In the genomic region with DNA sequence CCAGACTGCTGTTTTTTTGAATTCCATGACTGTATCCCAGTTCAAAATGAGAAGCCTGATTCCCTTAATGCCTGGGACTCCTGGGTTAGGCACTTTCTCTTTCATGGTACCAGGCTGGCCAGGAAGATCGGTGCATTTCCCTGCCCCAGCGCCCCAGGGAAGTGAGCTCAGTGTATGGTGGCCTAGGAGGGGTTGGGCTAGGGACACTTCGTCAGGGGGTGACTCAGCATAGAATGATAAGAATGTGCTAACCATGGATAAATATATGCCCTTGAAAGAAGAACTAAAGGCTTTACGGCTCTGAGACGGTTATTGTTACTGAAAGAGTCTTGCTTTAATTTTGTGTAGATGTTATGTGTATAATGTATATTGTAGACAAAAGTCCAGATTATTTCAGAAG, we compare ENCODE assay signal across 15 cellular contexts. TPM values are rescaled to one million over a fixed set of nuclear protein-coding genes. Genes with fewer than 3 reads are reported as not detected.
A peak's percentile ranks its signal among the peaks of the same experiment; 100 is the strongest.
DNase-seq lines count a peak whose midpoint lies in the region; ATAC-seq, FAIRE-seq and TF ChIP-seq lines count a peak whose summit lies in the region.
"Had no signal": no experiment of that assay in that cellular context is flagged by ENCODE, and none has a peak within 500 bp of the region (broad histone marks: within the 10 kb centered on the region; RNA-seq: fewer than 3 reads in every experiment).

No MANE protein-coding gene starts in this region.

- ATAC-seq in A549 (peak; percentile 90 to 93), sciatic nerve (no peak)
- ATAC-seq: left lobe of liver had no signal

- H3K9me3 ChIP-seq in A549, result no peaks in the 10 kb centered on the region; the same call in 2 of the 3 replicates
- H3K9me3 ChIP-seq in SJSA1 (replicated peaks), result no peaks in the 10 kb centered on the region
- H3K9me3 ChIP-seq in fibroblast of lung (ENCODE audit: control insufficient read depth, insufficient read depth, low read depth, low read length), result no peaks in the 10 kb centered on the region
- H3K9me3 ChIP-seq: vagina had no signal

- H3K4me2 ChIP-seq in A549 (peak overlapping the region; percentile 52), fibroblast of lung (ENCODE audit: extremely low read depth, insufficient read depth, low read length) (no peak overlapping the region)

- TF ChIP-seq EP300 in A549 (IDR thresholded peaks at IDR 0.05), result no peak

- TF ChIP-seq CTCF in A549 (IDR thresholded peaks at IDR 0.05) (no peak), fibroblast of lung (conservative IDR thresholded peaks at IDR 0.05 in 1 of 2, IDR thresholded peaks at IDR 0.05 in 1 of 2; ENCODE audit: low read depth in 1 of 2, low read length in 2 of 2) (no peak)

- CTCF ChIA-PET in A549 (lab: Yijun Ruan, JAX), result no interaction called here

- peaks cover 35% of the 10 kb centered on the region for H3K4me1 ChIP-seq in A549
- peaks cover 25% of the 10 kb centered on the region for H3K4me1 ChIP-seq in SJSA1 (replicated peaks)
- H3K4me1 ChIP-seq in fibroblast of lung (ENCODE audit: control insufficient read depth, extremely low read depth, insufficient read depth, low read length), result no peaks in the 10 kb centered on the region
- H3K4me1 ChIP-seq: vagina had no signal

- peak; percentile 27 to 79 for DNase-seq in A549 (ENCODE audit: low read depth in 1 of 2, low spot score in 1 of 2)
- peak; percentile 33 for DNase-seq in HS-27A (ENCODE audit: low read depth)
- DNase-seq in SJSA1 (ENCODE audit: low read depth in 1 of 2, low spot score in 2 of 2), result peak; percentile 50 to 66
- peak; percentile 6 to 55 for DNase-seq in fibroblast of lung (ENCODE audit: low read depth in 2 of 2)
- no peak for DNase-seq in NCI-H82 (lab: John Stamatoyannopoulos, UW)
- no peak for DNase-seq in hypothalamus (lab: John Stamatoyannopoulos, UW)
- DNase-seq in sciatic nerve (ENCODE audit: low spot score), result no peak
- DNase-seq in T-helper 2 cell, result no peak
- DNase-seq: activated CD4-positive, alpha-beta T cell treated with anti-CD3 and anti-CD28 coated beads for 4 hours; AML-193; GDM1; NCI-H446 treated with DMSO at 0.1 percent for 48 hours; nucleus accumbens had no signal

- POLR2A ChIA-PET in A549 (lab: Yijun Ruan, JAX), result no interaction called here

- H4K20me1 ChIP-seq in fibroblast of lung (ENCODE audit: control insufficient read depth, extremely low read depth, insufficient read depth, low read length), result no peaks in the 10 kb centered on the region

- no peaks in the 10 kb centered on the region for H3K36me3 ChIP-seq in SJSA1
- no peaks in the 10 kb centered on the region for H3K36me3 ChIP-seq in fibroblast of lung (ENCODE audit: control insufficient read depth, insufficient read depth, low read length)
- H3K36me3 ChIP-seq: vagina had no signal

- WGBS in A549 (ENCODE audit: missing lambda C conversion rate), result 7% methylated on average over 3 of the region's 5 CpGs

- no peak overlapping the region for H3K9ac ChIP-seq in fibroblast of lung (ENCODE audit: insufficient read depth, low read length)

- H2AFZ ChIP-seq in fibroblast of lung (ENCODE audit: low read length), result no peak overlapping the region

- H3K4me3 ChIP-seq in A549 (no peak overlapping the region), SJSA1 (no peak overlapping the region), fibroblast of lung (replicated peaks in 1 of 4; ENCODE audit: control extremely low read depth in 1 of 4, insufficient read depth in 1 of 4, low read depth in 3 of 4, low read length in 4 of 4) (no peak overlapping the region)
- H3K4me3 ChIP-seq: vagina had no signal

- no peak for TF ChIP-seq POLR2A in A549 (IDR thresholded peaks at IDR 0.05; ENCODE audit: low read length)

- 0 out of 2 replicates have a peak, but pooled peaks cover 3% of the 10 kb centered on the region for H3K27me3 ChIP-seq in SJSA1 (replicated peaks)
- H3K27me3 ChIP-seq in fibroblast of lung (ENCODE audit: control insufficient read depth, insufficient read depth, low read length), result no peaks in the 10 kb centered on the region
- H3K27me3 ChIP-seq: vagina had no signal

- H3K27ac ChIP-seq in A549 (peak overlapping the region; percentile 17 to 75; a peak in 5 of 6 replicates), SJSA1 (peak overlapping the region; percentile 53), fibroblast of lung (ENCODE audit: insufficient read depth, low read length) (no peak overlapping the region)
- H3K27ac ChIP-seq: vagina had no signal

- FAIRE-seq in A549 (lab: Jason Lieb, UNC), result no peak

- intact Hi-C loops in sciatic nerve (cut with DNase I), result no loop called here

- TF ChIP-seq RAD21 in A549 (conservative IDR thresholded peaks at IDR 0.05 in 1 of 2, IDR thresholded peaks at IDR 0.05 in 1 of 2), result no peak

- H3K79me2 ChIP-seq in fibroblast of lung (ENCODE audit: control insufficient read depth, insufficient read depth, low read length), result no peaks in the 10 kb centered on the region

TF ChIP-seq in A549, 52 proteins besides CTCF, POLR2A, EP300 and RAD21:
- TF ChIP-seq HOXA7 (CRISPR knock-in tag; IDR thresholded peaks at IDR 0.05) (no peak), MAZ (IDR thresholded peaks at IDR 0.05; ENCODE audit: borderline replicate concordance, low read depth, low read length) (no peak), NR3C1 (IDR thresholded peaks at IDR 0.05) (no peak), NFE2L2 (conservative IDR thresholded peaks at IDR 0.05; ENCODE audit: low read length) (peak; percentile 39; the same call in 1 of the 2 replicates), MAFK (IDR thresholded peaks at IDR 0.05; ENCODE audit: partially characterized antibody) (peak; percentile 86), HDAC2 (IDR thresholded peaks at IDR 0.05) (no peak), ESRRA (IDR thresholded peaks at IDR 0.05; ENCODE audit: borderline replicate concordance, low read length) (no peak), RCOR1 (IDR thresholded peaks at IDR 0.05; ENCODE audit: low read depth, low read length) (no peak), ZC3H11A (IDR thresholded peaks at IDR 0.05) (no peak), HEYL (CRISPR knock-in tag; IDR thresholded peaks at IDR 0.05) (no peak), FOSL2 (IDR thresholded peaks at IDR 0.05) (no peak), FOSL2 (CRISPR knock-in tag; IDR thresholded peaks at IDR 0.05) (peak; percentile 80), NPAS2 (CRISPR knock-in tag; IDR thresholded peaks at IDR 0.05; ENCODE audit: borderline replicate concordance) (no peak), RFX5 (IDR thresholded peaks at IDR 0.05) (no peak), GATA3 (IDR thresholded peaks at IDR 0.05; ENCODE audit: borderline replicate concordance) (no peak)
- TF ChIP-seq, protein P1, sequence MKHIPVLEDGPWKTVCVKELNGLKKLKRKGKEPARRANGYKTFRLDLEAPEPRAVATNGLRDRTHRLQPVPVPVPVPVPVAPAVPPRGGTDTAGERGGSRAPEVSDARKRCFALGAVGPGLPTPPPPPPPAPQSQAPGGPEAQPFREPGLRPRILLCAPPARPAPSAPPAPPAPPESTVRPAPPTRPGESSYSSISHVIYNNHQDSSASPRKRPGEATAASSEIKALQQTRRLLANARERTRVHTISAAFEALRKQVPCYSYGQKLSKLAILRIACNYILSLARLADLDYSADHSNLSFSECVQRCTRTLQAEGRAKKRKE (CRISPR knock-in tag; IDR thresholded peaks at IDR 0.05; ENCODE audit: low read depth), result no peak
- TF ChIP-seq, protein P2, sequence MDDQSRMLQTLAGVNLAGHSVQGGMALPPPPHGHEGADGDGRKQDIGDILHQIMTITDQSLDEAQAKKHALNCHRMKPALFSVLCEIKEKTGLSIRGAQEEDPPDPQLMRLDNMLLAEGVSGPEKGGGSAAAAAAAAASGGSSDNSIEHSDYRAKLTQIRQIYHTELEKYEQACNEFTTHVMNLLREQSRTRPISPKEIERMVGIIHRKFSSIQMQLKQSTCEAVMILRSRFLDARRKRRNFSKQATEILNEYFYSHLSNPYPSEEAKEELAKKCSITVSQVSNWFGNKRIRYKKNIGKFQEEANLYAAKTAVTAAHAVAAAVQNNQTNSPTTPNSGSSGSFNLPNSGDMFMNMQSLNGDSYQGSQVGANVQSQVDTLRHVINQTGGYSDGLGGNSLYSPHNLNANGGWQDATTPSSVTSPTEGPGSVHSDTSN (IDR thresholded peaks at IDR 0.05), result no peak

RNA-seq across cellular contexts. Expression of a gene that starts 27.5 kb away (rescaled TPM):
- polyA plus RNA-seq in A549 (2011; rRNA removed), result not detected in 2 replicates
- not detected in 2 replicates for polyA plus RNA-seq in A549 (2012; cell fraction: cytosol; rRNA removed)
- not detected in 2 replicates for polyA plus RNA-seq in A549 (2012; cell fraction: nucleus; rRNA removed)
- not detected in 3 replicates for polyA plus RNA-seq in A549 (2017; fragmentation: RNase III; extraction: RNeasy Plus Mini Kit Qiagen cat#74134 plus additional on column Dnase treatment)
- polyA minus RNA-seq in A549 (2011; rRNA and poly(A)+ RNA removed), result not detected in 2 replicates
- not detected in 2 replicates for total RNA-seq in SJSA1 (2014; rRNA removed; shearing (Covaris generic))
- not detected in 2 replicates for total RNA-seq in fibroblast of lung
- polyA plus RNA-seq in fibroblast of lung, result not detected in 2 replicates
- polyA plus RNA-seq in fibroblast of lung (2012), result not detected in 2 replicates
- polyA minus RNA-seq in fibroblast of lung (ENCODE audit: low replicate concordance), result not detected in 2 replicates
- not detected for total RNA-seq in sciatic nerve
- total RNA-seq: left lobe of liver, vagina had no signal

Comparison
In these comparisons a context has a peak if more than half of its experiments do, and no peak if none do; other contexts are left out.
1. DNase-seq: peak in A549 (2 of 2), HS-27A (single experiment), SJSA1 (2 of 2) and fibroblast of lung (2 of 2); none in NCI-H82 (single experiment), hypothalamus (0 of 51), sciatic nerve (single experiment) and T-helper 2 cell (0 of 5).